ENCODE assay signal across 8 cellular contexts in the genomic region with DNA sequence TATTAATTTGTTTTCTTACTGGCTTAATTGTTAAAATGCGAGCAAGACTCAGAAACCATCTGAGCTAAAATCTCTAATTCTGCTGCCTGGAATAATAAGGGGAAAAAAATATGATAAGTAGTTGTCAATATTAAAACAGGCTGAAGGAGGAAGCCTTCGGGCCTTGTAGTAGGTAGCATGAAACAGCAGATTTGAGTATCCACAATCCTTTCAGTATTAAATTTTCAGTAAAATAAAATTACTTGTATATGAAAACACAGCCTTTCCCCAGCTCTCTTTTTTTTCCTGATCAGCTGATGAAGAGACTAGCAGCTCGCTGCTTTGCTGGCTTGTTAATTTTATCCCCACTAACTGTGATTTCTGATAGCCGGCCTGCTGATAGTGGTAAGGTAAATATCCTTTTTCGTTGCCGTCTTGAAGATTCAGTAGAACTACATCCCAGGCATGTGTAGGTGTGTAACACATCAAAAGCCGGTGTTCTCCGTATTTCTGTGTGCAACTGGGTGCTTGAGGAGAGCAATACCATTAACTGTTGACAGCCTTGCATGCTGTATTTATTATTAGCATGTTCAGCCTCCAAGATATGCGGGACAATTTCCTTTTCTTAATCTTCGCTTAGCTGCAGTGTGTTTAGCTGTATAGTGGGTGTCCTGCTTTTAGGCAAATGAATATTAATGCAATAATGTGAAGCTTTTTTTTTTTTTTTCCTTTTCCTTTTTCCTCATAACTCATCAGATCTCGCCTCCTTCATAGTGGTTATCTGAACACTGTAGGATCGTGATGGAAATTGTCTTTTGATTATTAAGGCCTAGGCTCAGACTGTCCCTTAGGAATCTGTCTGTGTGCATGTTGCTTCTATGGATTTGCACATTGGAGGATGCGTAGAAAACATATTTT.
DNase-seq lines count a peak whose midpoint lies in the region; ATAC-seq and TF ChIP-seq lines count a peak whose summit lies in the region.

No MANE protein-coding gene starts in this region.

- ATAC-seq in activated T-cell treated with anti-CD3 and anti-CD28 coated beads, Interleukin-2, amount 50 U/mL, for 72 hours (replicated peaks in 1 of 2) = no peak

- H3K36me3 ChIP-seq in left ventricle myocardium inferior (peaks cover 17% of the 10 kb centered on the region), skeletal muscle satellite cell (ENCODE audit: insufficient read depth, low read length) (peaks cover 4% of the 10 kb centered on the region), MG63 (no peaks in the 10 kb centered on the region; the same call in 1 of the 2 replicates)

- peaks cover 61% of the 10 kb centered on the region for H3K4me1 Mint-ChIP-seq in activated T-cell treated with anti-CD3 and anti-CD28 coated beads, Interleukin-2, amount 50 U/mL, for 24 hours (ENCODE audit: low read depth)
- H3K4me1 Mint-ChIP-seq in activated T-cell treated with anti-CD3 and anti-CD28 coated beads, Interleukin-2, amount 50 U/mL, for 72 hours (ENCODE audit: low read depth) = peaks cover 53% of the 10 kb centered on the region

- H3K4me3 Mint-ChIP-seq in activated T-cell treated with anti-CD3 and anti-CD28 coated beads, Interleukin-2, amount 50 U/mL, for 24 hours = peak overlapping the region; percentile 82
- peak overlapping the region; percentile 60 to 63 for H3K4me3 Mint-ChIP-seq in activated T-cell treated with anti-CD3 and anti-CD28 coated beads, Interleukin-2, amount 50 U/mL, for 72 hours

- H3K4me1 ChIP-seq in left ventricle myocardium inferior (peaks cover 49% of the 10 kb centered on the region), skeletal muscle satellite cell (ENCODE audit: control insufficient read depth, insufficient read depth, low read length) (peaks cover 22% of the 10 kb centered on the region)

- H3K9me3 Mint-ChIP-seq in activated T-cell treated with anti-CD3 and anti-CD28 coated beads, Interleukin-2, amount 50 U/mL, for 24 hours = no peaks in the 10 kb centered on the region
- H3K9me3 Mint-ChIP-seq in activated T-cell treated with anti-CD3 and anti-CD28 coated beads, Interleukin-2, amount 50 U/mL, for 72 hours = no peaks in the 10 kb centered on the region

- peak overlapping the region; percentile 96 for H3K4me2 ChIP-seq in skeletal muscle satellite cell (ENCODE audit: low read length)

- peak overlapping the region; percentile 73 for H3K27ac Mint-ChIP-seq in activated T-cell treated with anti-CD3 and anti-CD28 coated beads, Interleukin-2, amount 50 U/mL, for 24 hours
- H3K27ac Mint-ChIP-seq in activated T-cell treated with anti-CD3 and anti-CD28 coated beads, Interleukin-2, amount 50 U/mL, for 72 hours = peak overlapping the region; percentile 9

- H3K27ac ChIP-seq in left ventricle myocardium inferior (replicated peaks) = peak overlapping the region; percentile 77

- H3K27me3 ChIP-seq in left ventricle myocardium inferior (ENCODE audit: low read depth) (no peaks in the 10 kb centered on the region), skeletal muscle satellite cell (ENCODE audit: control insufficient read depth, insufficient read depth, low read length) (no peaks in the 10 kb centered on the region), MG63 (no peaks in the 10 kb centered on the region)

- peaks cover 42% of the 10 kb centered on the region for H3K36me3 Mint-ChIP-seq in activated T-cell treated with anti-CD3 and anti-CD28 coated beads, Interleukin-2, amount 50 U/mL, for 24 hours (ENCODE audit: low read depth)
- H3K36me3 Mint-ChIP-seq in activated T-cell treated with anti-CD3 and anti-CD28 coated beads, Interleukin-2, amount 50 U/mL, for 72 hours (ENCODE audit: insufficient read depth in 2 of 2) = peaks cover 0 to 12% of the 10 kb centered on the region in 2 donors

- no peaks in the 10 kb centered on the region for H3K9me3 ChIP-seq in left ventricle myocardium inferior (replicated peaks)
- no peaks in the 10 kb centered on the region for H3K9me3 ChIP-seq in skeletal muscle satellite cell (replicated peaks; ENCODE audit: low read length)
- H3K9me3 ChIP-seq in MG63 = no peaks in the 10 kb centered on the region

- peak overlapping the region; percentile 68 for H3K4me3 ChIP-seq in left ventricle myocardium inferior
- H3K4me3 ChIP-seq in skeletal muscle satellite cell (ENCODE audit: low read length) = peak overlapping the region; percentile 69
- H3K4me3 ChIP-seq in MG63 = no peak overlapping the region; the same call in 1 of the 2 replicates

- intact Hi-C loops in left ventricle myocardium inferior (cut with micrococcal nuclease) = no loop called here

- peak overlapping the region; percentile 78 for H3K9ac ChIP-seq in skeletal muscle satellite cell (ENCODE audit: low read depth, low read length)

- DNase-seq in activated T-cell treated with anti-CD3 and anti-CD28 coated beads, Interleukin-2, amount 50 U/mL, for 24 hours = no peak
- DNase-seq in activated T-cell treated with anti-CD3 and anti-CD28 coated beads, Interleukin-2, amount 50 U/mL, for 1 hour = no peak
- no peak for DNase-seq in activated T-cell treated with anti-CD3 and anti-CD28 coated beads, Interleukin-2, amount 50 U/mL, for 72 hours
- DNase-seq in left ventricle myocardium inferior (no peak), HK-2 (ENCODE audit: unreplicated experiment) (no peak), MG63 (no peak), NCI-H524 treated with DMSO at 0.1 percent for 48 hours (lab: John Stamatoyannopoulos, UW) (no peak)

- TF ChIP-seq CTCF in left ventricle myocardium inferior (IDR thresholded peaks at IDR 0.05; ENCODE audit: borderline replicate concordance) = no peak

- H3K27me3 Mint-ChIP-seq in activated T-cell treated with anti-CD3 and anti-CD28 coated beads, Interleukin-2, amount 50 U/mL, for 24 hours = no peaks in the 10 kb centered on the region
- H3K27me3 Mint-ChIP-seq in activated T-cell treated with anti-CD3 and anti-CD28 coated beads, Interleukin-2, amount 50 U/mL, for 72 hours (ENCODE audit: low read depth) = no peaks in the 10 kb centered on the region
